ENCODE assay signal across 1 cellular context in the genomic region with DNA sequence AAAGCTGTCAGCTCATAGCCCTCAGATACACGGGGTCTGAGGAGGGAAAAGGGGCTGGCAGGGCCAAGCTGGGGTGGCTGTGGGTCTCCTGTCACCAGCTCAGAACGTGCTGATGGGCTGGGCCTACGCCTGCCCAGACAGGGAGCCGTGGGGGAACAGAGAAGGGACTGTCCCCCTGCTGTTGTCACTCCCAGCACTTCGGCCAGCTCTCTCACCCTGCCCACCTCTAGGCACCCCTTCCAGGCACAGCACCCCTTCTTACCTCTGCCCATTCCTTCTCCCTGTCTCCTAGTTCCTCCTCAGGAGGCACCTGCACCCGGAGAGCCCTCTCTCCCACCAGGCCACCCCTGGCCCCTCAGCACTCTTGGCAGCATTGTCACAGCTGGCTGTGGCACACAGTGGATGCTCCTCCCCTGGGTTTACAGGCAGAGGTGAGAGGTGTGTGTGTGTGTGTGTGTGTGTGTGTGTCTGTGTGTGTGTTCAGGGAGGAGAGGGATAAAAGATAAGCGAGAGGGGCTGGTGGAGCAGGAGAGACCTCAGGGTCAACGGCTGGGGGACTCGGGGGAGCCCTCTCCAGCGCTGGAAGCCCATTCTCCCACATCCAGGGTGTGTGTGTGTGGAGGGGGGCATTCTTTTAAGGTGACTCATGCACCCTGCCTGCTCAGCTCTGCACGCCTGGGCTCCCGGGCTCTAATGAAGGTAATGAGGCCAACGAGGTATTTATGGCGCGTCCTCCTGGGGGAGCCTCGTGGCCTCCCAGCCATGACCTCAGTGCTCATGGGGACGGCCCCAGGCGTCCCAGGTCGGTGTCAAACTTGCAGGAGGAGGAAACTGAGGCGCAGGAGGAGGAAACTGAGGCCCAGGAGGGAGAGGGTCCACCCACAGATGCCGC.
TF ChIP-seq lines count a peak whose summit lies in the region.

No MANE protein-coding gene starts in this region.

TF ChIP-seq in IMR-90, 13 proteins besides CTCF, POLR2A, EP300 and RAD21 (continued from another document):
- TF ChIP-seq CEBPB (IDR thresholded peaks at IDR 0.05; ENCODE audit: low read depth, low read length), result no peak
- TF ChIP-seq, protein P1, sequence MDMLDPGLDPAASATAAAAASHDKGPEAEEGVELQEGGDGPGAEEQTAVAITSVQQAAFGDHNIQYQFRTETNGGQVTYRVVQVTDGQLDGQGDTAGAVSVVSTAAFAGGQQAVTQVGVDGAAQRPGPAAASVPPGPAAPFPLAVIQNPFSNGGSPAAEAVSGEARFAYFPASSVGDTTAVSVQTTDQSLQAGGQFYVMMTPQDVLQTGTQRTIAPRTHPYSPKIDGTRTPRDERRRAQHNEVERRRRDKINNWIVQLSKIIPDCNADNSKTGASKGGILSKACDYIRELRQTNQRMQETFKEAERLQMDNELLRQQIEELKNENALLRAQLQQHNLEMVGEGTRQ (IDR thresholded peaks at IDR 0.05; ENCODE audit: low read depth, low read length), result no peak
- TF ChIP-seq BHLHE40 (IDR thresholded peaks at IDR 0.05; ENCODE audit: low read depth, low read length), result peak; percentile 76
- TF ChIP-seq NFE2L2 (IDR thresholded peaks at IDR 0.05; ENCODE audit: low read depth, low read length), result no peak
- TF ChIP-seq MAZ (IDR thresholded peaks at IDR 0.05; ENCODE audit: borderline replicate concordance, low read depth, low read length), result peak; percentile 54; the same call in 1 of the 2 replicates
- peak; percentile 88 for TF ChIP-seq FOS (IDR thresholded peaks at IDR 0.05; ENCODE audit: low read depth, low read length)
